In the genomic region with DNA sequence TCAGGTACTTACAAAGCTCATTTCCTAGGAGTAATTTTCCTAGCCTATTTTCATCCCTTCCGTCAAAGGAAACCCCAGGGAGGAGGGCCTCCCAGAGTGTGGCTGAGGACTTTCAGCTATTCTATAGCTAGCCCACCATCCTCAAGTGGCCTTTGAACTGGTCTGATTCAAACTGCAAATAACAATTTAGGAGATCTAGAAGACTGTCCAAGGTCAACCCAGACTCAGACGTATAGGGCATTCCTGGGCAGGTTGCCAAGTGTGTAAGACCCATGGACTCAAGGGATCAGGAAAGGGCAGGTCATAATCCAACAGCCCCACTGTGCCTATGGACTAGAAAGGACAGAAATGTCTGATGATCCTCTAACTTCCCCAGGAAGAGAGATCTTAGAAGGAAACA, we compare ENCODE assay signal across 1 cellular context.
A peak's percentile ranks its signal among the peaks of the same experiment; 100 is the strongest.
TF ChIP-seq lines count a peak whose summit lies in the region.

No MANE protein-coding gene starts in this region.

TF ChIP-seq in K562, 482 proteins besides CTCF, POLR2A, EP300 and RAD21:
- TF ChIP-seq DPF2 (IDR thresholded peaks at IDR 0.05), result no peak
- peak; percentile 15; the same call in 1 of the 2 replicates for TF ChIP-seq NFIC (IDR thresholded peaks at IDR 0.05)
